In genomic region chr15:34106423-34106822, GRCh38 we compare ENCODE assay signal across 33 cellular contexts. TPM values are rescaled to one million over a fixed set of nuclear protein-coding genes. Genes with fewer than 3 reads are reported as not detected.
DNase-seq lines count a peak whose midpoint lies in the region; ATAC-seq, FAIRE-seq and TF ChIP-seq lines count a peak whose summit lies in the region.
"Had no signal": no experiment of that assay in that cellular context is flagged by ENCODE, and none has a peak within 500 bp of the region (broad histone marks: within the 10 kb centered on the region; RNA-seq: fewer than 3 reads in every experiment).

No MANE protein-coding gene starts in this region.

- TF ChIP-seq EP300 in HepG2 (IDR thresholded peaks at IDR 0.05; ENCODE audit: low read depth in 2 of 2, low read length in 2 of 2) (no peak), HepG2 (CRISPR knock-in tag; IDR thresholded peaks at IDR 0.05; ENCODE audit: borderline replicate concordance) (no peak)

- FAIRE-seq in HepG2 (lab: Jason Lieb, UNC) (no peak), kidney (lab: Jason Lieb, UNC) (no peak)
- FAIRE-seq: A549, D721Med had no signal

- TF ChIP-seq CTCF in HepG2 (CRISPR knock-in tag; IDR thresholded peaks at IDR 0.05) (no peak), right lobe of liver (IDR thresholded peaks at IDR 0.05) (no peak), neural crest cell (conservative IDR thresholded peaks at IDR 0.05) (no peak), foreskin fibroblast (IDR thresholded peaks at IDR 0.05; ENCODE audit: low read depth, low read length) (no peak), kidney (IDR thresholded peaks at IDR 0.05; ENCODE audit: borderline replicate concordance, extremely low read depth, insufficient read depth) (no peak)
- no peak for TF ChIP-seq CTCF in CD4-positive, alpha-beta T cell (IDR thresholded peaks at IDR 0.05)

- CTCF ChIA-PET in HepG2 (lab: Yijun Ruan, JAX; ENCODE audit: low intra/inter-chr PET ratio, low total read pairs) = no interaction called here
- CTCF ChIA-PET in CD4-positive, alpha-beta T cell (lab: Charles Lee) = no interaction called here

- H3K27ac Mint-ChIP-seq in CD4-positive, alpha-beta T cell = no peak overlapping the region
- no peak overlapping the region for H3K27ac Mint-ChIP-seq in neural crest cell (ENCODE audit: unreplicated experiment)
- H3K27ac Mint-ChIP-seq: B cell; CD14-positive monocyte; CD4-positive, CD25-positive, alpha-beta regulatory T cell; CD8-positive, alpha-beta memory T cell; CD8-positive, alpha-beta T cell had no signal

- H3K4me3 ChIP-seq in HepG2 (replicated peaks in 1 of 3; ENCODE audit: insufficient read depth in 1 of 3, low read depth in 2 of 3, low read length in 3 of 3) (no peak overlapping the region), right lobe of liver (no peak overlapping the region), foreskin fibroblast (ENCODE audit: low read depth in 1 of 2, low read length in 2 of 2) (no peak overlapping the region), kidney (ENCODE audit: low read length in 2 of 2) (no peak overlapping the region)
- H3K4me3 ChIP-seq: A549; BLaER1; BLaER1 treated with 17β-estradiol and CSF1 and Interleukin-3, amounts not matched to agents 10 nM and 100 nM had no signal

- H3K36me3 ChIP-seq in HepG2 (replicated peaks in 1 of 2; ENCODE audit: control insufficient read depth in 1 of 2, insufficient read depth in 2 of 2, low read length in 2 of 2) = no peaks in the 10 kb centered on the region
- no peaks in the 10 kb centered on the region for H3K36me3 ChIP-seq in right lobe of liver
- H3K36me3 ChIP-seq in kidney (ENCODE audit: control insufficient read depth in 1 of 2, insufficient read depth in 2 of 2, low read length in 2 of 2) = no peaks in the 10 kb centered on the region
- H3K36me3 ChIP-seq: BE2C had no signal

- H3K27me3 ChIP-seq in HepG2 (ENCODE audit: control insufficient read depth in 1 of 2, insufficient read depth in 2 of 2, low read length in 2 of 2) = peaks cover 0 to 1% of the 10 kb centered on the region in 2 experiments; a peak in 1 of 5 replicates
- no peaks in the 10 kb centered on the region for H3K27me3 ChIP-seq in right lobe of liver
- no peaks in the 10 kb centered on the region for H3K27me3 ChIP-seq in CD4-positive, alpha-beta T cell (ENCODE audit: control insufficient read depth, insufficient read depth, low read length)
- H3K27me3 ChIP-seq: BE2C; BLaER1; BLaER1 treated with 17β-estradiol and CSF1 and Interleukin-3, amounts not matched to agents 10 nM and 100 nM had no signal

- H4K20me1 ChIP-seq in HepG2 (ENCODE audit: insufficient read depth, low read length) = no peaks in the 10 kb centered on the region
- H4K20me1 ChIP-seq: BLaER1; BLaER1 treated with 17β-estradiol and CSF1 and Interleukin-3, amounts not matched to agents 10 nM and 100 nM had no signal

- no peak overlapping the region for H3K27ac ChIP-seq in HepG2 (ENCODE audit: extremely low read length, insufficient read depth, low read length)
- no peak overlapping the region for H3K27ac ChIP-seq in right lobe of liver
- no peak overlapping the region for H3K27ac ChIP-seq in CD4-positive, alpha-beta T cell (ENCODE audit: low read depth, low read length)
- no peak overlapping the region for H3K27ac ChIP-seq in kidney (ENCODE audit: low read depth in 2 of 2, low read length in 2 of 2)
- H3K27ac ChIP-seq: 22Rv1; A549; BLaER1; BLaER1 treated with 17β-estradiol and CSF1 and Interleukin-3, amounts not matched to agents 10 nM and 100 nM; C4-2B had no signal

- H3K9me3 Mint-ChIP-seq in CD4-positive, alpha-beta T cell = peaks cover 9% of the 10 kb centered on the region
- no peaks in the 10 kb centered on the region for H3K9me3 Mint-ChIP-seq in neural crest cell

- H3K9ac ChIP-seq in HepG2 (ENCODE audit: insufficient read depth, low read depth, low read length) (no peak overlapping the region), kidney (ENCODE audit: low read length in 2 of 2) (no peak overlapping the region)
- H3K9ac ChIP-seq: BLaER1; BLaER1 treated with 17β-estradiol and CSF1 and Interleukin-3, amounts not matched to agents 10 nM and 100 nM had no signal

- H3K4me3 Mint-ChIP-seq in CD4-positive, alpha-beta T cell = peak overlapping the region; percentile 62
- peak overlapping the region; percentile 6 for H3K4me3 Mint-ChIP-seq in neural crest cell
- H3K4me3 Mint-ChIP-seq: B cell; CD14-positive monocyte; CD4-positive, alpha-beta memory T cell; CD8-positive, alpha-beta T cell had no signal

- H3K4me1 Mint-ChIP-seq in CD4-positive, alpha-beta T cell (ENCODE audit: low read depth) = peaks cover 22% of the 10 kb centered on the region
- H3K4me1 Mint-ChIP-seq in neural crest cell = peaks cover 17% of the 10 kb centered on the region

- H3K4me1 ChIP-seq in HepG2 (ENCODE audit: insufficient read depth, low read length) (peaks cover 25% of the 10 kb centered on the region), right lobe of liver (no peaks in the 10 kb centered on the region), kidney (ENCODE audit: control insufficient read depth in 1 of 2, insufficient read depth in 1 of 2, low read depth in 1 of 2, low read length in 2 of 2) (peaks cover 0 to 5% of the 10 kb centered on the region in 2 donors)
- H3K4me1 ChIP-seq: BE2C, Caco-2 had no signal

- peaks cover 7% of the 10 kb centered on the region for H3K79me2 ChIP-seq in HepG2 (ENCODE audit: insufficient read depth, low read length)

- in situ Hi-C loops in HepG2 (cut with HindIII; ENCODE audit: extremely low pct_ligation_motif_present, low pct_unique_long_range_greater_than_20kb) = no loop called here

- intact Hi-C loops in HepG2 (cut with micrococcal nuclease; ENCODE audit: unreplicated experiment) (loop anchor here (10.0 kb wide), 1 partner anchor 238 kb away; the partner anchor contains the start of genes NOP10 and NUTM1), right lobe of liver (cut with DNase I) (loop anchor here (10.0 kb wide), 2 partner anchors 98 to 118 kb away; partner anchors contain the start of gene EMC4 (in 1 of the 2)), kidney (cut with DNase I) (no loop called here)
- intact Hi-C loops in CD4-positive, alpha-beta T cell (cut with DNase I, micrococcal nuclease) = no loop called here

- H3K36me3 Mint-ChIP-seq in CD4-positive, alpha-beta T cell (ENCODE audit: low read depth) = peaks cover 28% of the 10 kb centered on the region
- H3K36me3 Mint-ChIP-seq in neural crest cell (ENCODE audit: low read depth) = peaks cover 3% of the 10 kb centered on the region

- POLR2A ChIA-PET in HepG2 (lab: Yijun Ruan, JAX) = interaction anchor here (1.0 kb wide), 1 partner anchor 103 kb away, joined by 3 read pairs; the partner anchor contains the start of gene KATNBL1
- POLR2A ChIA-PET in CD4-positive, alpha-beta T cell (lab: Charles Lee) = interaction anchor here (0.6 kb wide), 1 partner anchor 8 kb away, joined by 4 read pairs; no protein-coding TSS in a partner anchor

- H2AFZ ChIP-seq in HepG2 (ENCODE audit: low read length) = no peak overlapping the region

- no peak overlapping the region for H3K4me2 ChIP-seq in HepG2 (ENCODE audit: low read depth, low read length)
- H3K4me2 ChIP-seq: A549; BLaER1; BLaER1 treated with 17β-estradiol and CSF1 and Interleukin-3, amounts not matched to agents 10 nM and 100 nM had no signal

- no peak for TF ChIP-seq RAD21 in HepG2 (CRISPR knock-in tag; IDR thresholded peaks at IDR 0.05)

- TF ChIP-seq POLR2A in HepG2 (IDR thresholded peaks at IDR 0.05; ENCODE audit: insufficient read depth in 1 of 2, low read depth in 2 of 2, low read length in 2 of 2) (no peak), right lobe of liver (IDR thresholded peaks at IDR 0.05) (no peak)

- 95% methylated on average over 1 of the region's 1 CpG for WGBS in HepG2 (ENCODE audit: low lambda C conversion rate)
- 100% methylated on average over 1 of the region's 1 CpG for WGBS in right lobe of liver (ENCODE audit: insufficient coverage, low coverage, low lambda C conversion rate, missing lambda C conversion rate)

- ATAC-seq in HepG2 (no peak), right lobe of liver (no peak)
- ATAC-seq in CD4-positive, alpha-beta T cell (ENCODE audit: poor library complexity) = no peak
- ATAC-seq: A549; CD8-positive, alpha-beta T cell had no signal

- H3K27me3 Mint-ChIP-seq in CD4-positive, alpha-beta T cell = no peaks in the 10 kb centered on the region
- peaks cover 3% of the 10 kb centered on the region for H3K27me3 Mint-ChIP-seq in neural crest cell (ENCODE audit: low read depth)
- H3K27me3 Mint-ChIP-seq: B cell; CD4-positive, CD25-positive, alpha-beta regulatory T cell had no signal

- DNase-seq in HepG2 (ENCODE audit: low spot score) (no peak), right lobe of liver (no peak), neural crest cell (ENCODE audit: low read depth, low spot score) (no peak), foreskin fibroblast (no peak), kidney (no peak)
- no peak for DNase-seq in CD4-positive, alpha-beta T cell
- DNase-seq: 8988T; ACHN; AML-193; BE2C; C1 segment of cervical spinal cord; Caco-2; Calu3; CD4-positive, alpha-beta memory T cell; CD4-positive, CD25-positive, alpha-beta regulatory T cell; CD8-positive, alpha-beta memory T cell; CD8-positive, alpha-beta T cell; COR-L47; DMS 273 treated with DMSO at 0.1 percent for 48 hours; DMS153; DMS53; DMS79; DMS79 treated with DMSO at 0.1 percent for 48 hours; DND-41; EL had no signal

- H3K9me3 ChIP-seq in HepG2 (ENCODE audit: low read length) (no peaks in the 10 kb centered on the region), right lobe of liver (no peaks in the 10 kb centered on the region), kidney (ENCODE audit: control insufficient read depth in 1 of 2, low read length in 2 of 2) (no peaks in the 10 kb centered on the region)
- H3K9me3 ChIP-seq in CD4-positive, alpha-beta T cell (ENCODE audit: control insufficient read depth, low read length) = no peaks in the 10 kb centered on the region
- H3K9me3 ChIP-seq: A549, BE2C, Caco-2 had no signal

- BruUV-seq in HepG2 (replicated peaks; lab: Mats Ljungman, UMichigan) = no TSS peak

RNA-seq across cellular contexts. Expression of gene PGBD4, which starts 4.5 kb away (rescaled TPM):
- total RNA-seq in HepG2 (2016; rRNA removed; fragmentation: Illumina TruSeq; extraction: Trizol) (1.3 and 1.4 TPM in 2 replicates), right lobe of liver (under 1 TPM; 0.56 to 0.98 (median 0.83) TPM), neural crest cell (1.9 TPM in 2 replicates), kidney (1.8 TPM)
- total RNA-seq in HepG2 (2016; cell fraction: cytosol; rRNA removed; fragmentation: Illumina TruSeq; extraction: Trizol; ENCODE audit: low read depth) = 0.20 and 0.26 TPM in 2 replicates
- total RNA-seq in HepG2 (2016; cell fraction: insoluble cytoplasmic fraction; rRNA removed; fragmentation: Illumina TruSeq; extraction: Trizol) = 1.4 and 1.5 TPM in 2 replicates
- total RNA-seq in HepG2 (2016; cell fraction: membrane; rRNA removed; fragmentation: Illumina TruSeq; extraction: Trizol) = 0.62 and 0.71 TPM in 2 replicates
- total RNA-seq in HepG2 (2016; cell fraction: nucleus; rRNA removed; fragmentation: Illumina TruSeq; extraction: Trizol) = 2.6 and 2.7 TPM in 2 replicates
- polyA plus RNA-seq in HepG2 (2011; rRNA removed) (1.7 TPM in 2 replicates), kidney (ENCODE audit: insufficient read depth, low read depth, low replicate concordance) (0.90 TPM)
- 0.56 and 0.78 TPM in 2 replicates for polyA plus RNA-seq in HepG2 (2011; cell fraction: cytosol; rRNA removed)
- polyA plus RNA-seq in HepG2 (2011; cell fraction: nucleus; rRNA removed) = 1.2 and 2.2 TPM in 2 replicates
- polyA plus RNA-seq in HepG2 (2012) = 0.85 and 1.2 TPM in 2 replicates
- polyA plus RNA-seq in HepG2 (2016; cell fraction: cytosol; fragmentation: Illumina TruSeq; extraction: Trizol; ENCODE audit: low read depth) = 0.07 and 0.09 TPM in 2 replicates
- 0.69 and 0.86 TPM in 2 replicates for polyA plus RNA-seq in HepG2 (2016; cell fraction: insoluble cytoplasmic fraction; fragmentation: Illumina TruSeq; extraction: Trizol; ENCODE audit: low read depth)
- 0.29 and 0.44 TPM in 2 replicates for polyA plus RNA-seq in HepG2 (2016; cell fraction: membrane; fragmentation: Illumina TruSeq; extraction: Trizol; ENCODE audit: low read depth)
- polyA plus RNA-seq in HepG2 (2016; cell fraction: nucleus; fragmentation: Illumina TruSeq; extraction: Trizol; ENCODE audit: insufficient read depth, low read depth) = 3.0 and 3.8 TPM in 2 replicates
- 0.82 and 2.4 TPM in 2 replicates for polyA minus RNA-seq in HepG2 (2011; rRNA and poly(A)+ RNA removed; ENCODE audit: low replicate concordance)
- polyA minus RNA-seq in HepG2 (2011; cell fraction: cytosol; rRNA and poly(A)+ RNA removed) = 0.49 and 0.62 TPM in 2 replicates
- 3.9 and 5.2 TPM in 2 replicates for polyA minus RNA-seq in HepG2 (2011; cell fraction: nucleus; rRNA and poly(A)+ RNA removed)
- 1 to 10 TPM; 2.3 to 2.6 TPM for total RNA-seq in CD4-positive, alpha-beta T cell

RNA-seq across cellular contexts. Expression of gene EMC7, which starts 4.8 kb away (rescaled TPM):
- 29.3 and 46.8 TPM in 2 replicates for total RNA-seq in HepG2 (2016; rRNA removed; fragmentation: Illumina TruSeq; extraction: Trizol)
- total RNA-seq in HepG2 (2016; cell fraction: cytosol; rRNA removed; fragmentation: Illumina TruSeq; extraction: Trizol; ENCODE audit: low read depth) = 8.5 and 12.1 TPM in 2 replicates
- total RNA-seq in HepG2 (2016; cell fraction: insoluble cytoplasmic fraction; rRNA removed; fragmentation: Illumina TruSeq; extraction: Trizol) = 28.3 and 50.5 TPM in 2 replicates
- 14.4 and 17.9 TPM in 2 replicates for total RNA-seq in HepG2 (2016; cell fraction: membrane; rRNA removed; fragmentation: Illumina TruSeq; extraction: Trizol)
- total RNA-seq in HepG2 (2016; cell fraction: nucleus; rRNA removed; fragmentation: Illumina TruSeq; extraction: Trizol) = 44.7 and 53.5 TPM in 2 replicates
- 97.7 and 113 TPM in 2 replicates for polyA plus RNA-seq in HepG2 (2011; rRNA removed)
- 45.6 and 79.3 TPM in 2 replicates for polyA plus RNA-seq in HepG2 (2011; cell fraction: cytosol; rRNA removed)
- polyA plus RNA-seq in HepG2 (2011; cell fraction: nucleus; rRNA removed) = 21.2 and 28.7 TPM in 2 replicates
- polyA plus RNA-seq in HepG2 (2012) = 95.9 and 114 TPM in 2 replicates
- polyA plus RNA-seq in HepG2 (2016; cell fraction: cytosol; fragmentation: Illumina TruSeq; extraction: Trizol; ENCODE audit: low read depth) = 18.6 and 20.7 TPM in 2 replicates
- polyA plus RNA-seq in HepG2 (2016; cell fraction: insoluble cytoplasmic fraction; fragmentation: Illumina TruSeq; extraction: Trizol; ENCODE audit: low read depth) = 53.3 and 55.1 TPM in 2 replicates
- 20.8 and 21.4 TPM in 2 replicates for polyA plus RNA-seq in HepG2 (2016; cell fraction: membrane; fragmentation: Illumina TruSeq; extraction: Trizol; ENCODE audit: low read depth)
- 131 and 150 TPM in 2 replicates for polyA plus RNA-seq in HepG2 (2016; cell fraction: nucleus; fragmentation: Illumina TruSeq; extraction: Trizol; ENCODE audit: insufficient read depth, low read depth)
- polyA minus RNA-seq in HepG2 (2011; rRNA and poly(A)+ RNA removed; ENCODE audit: low replicate concordance) = 11.7 and 31.8 TPM in 2 replicates
- 14.9 and 16.0 TPM in 2 replicates for polyA minus RNA-seq in HepG2 (2011; cell fraction: cytosol; rRNA and poly(A)+ RNA removed)
- 11.6 and 16.4 TPM in 2 replicates for polyA minus RNA-seq in HepG2 (2011; cell fraction: nucleus; rRNA and poly(A)+ RNA removed)
- 10 to 100 TPM; 30.4 to 49.4 (median 41.6) TPM for total RNA-seq in right lobe of liver
- 10 to 100 TPM; 54.0 to 54.6 TPM for total RNA-seq in CD4-positive, alpha-beta T cell
- total RNA-seq in neural crest cell = 29.8 and 30.9 TPM in 2 replicates
- total RNA-seq in kidney = 73.1 TPM
- polyA plus RNA-seq in kidney (ENCODE audit: insufficient read depth, low read depth, low replicate concordance) = 125 TPM

Comparison
In these comparisons a context has a peak if more than half of its experiments do, and no peak if none do; other contexts are left out.
1. intact Hi-C loops: an anchor here in HepG2 (10.0 kb wide) and right lobe of liver (10.0 kb wide); none called in CD4-positive, alpha-beta T cell and kidney.